9 cellular contexts compared by ENCODE assay signal in genomic region chr15:75836953-75837321, GRCh38. TPM values are rescaled to one million over a fixed set of nuclear protein-coding genes. Genes with fewer than 3 reads are reported as not detected.
DNase-seq lines count a peak whose midpoint lies in the region; ATAC-seq and TF ChIP-seq lines count a peak whose summit lies in the region.
"Had no signal": no experiment of that assay in that cellular context is flagged by ENCODE, and none has a peak within 500 bp of the region (broad histone marks: within the 10 kb centered on the region; RNA-seq: fewer than 3 reads in every experiment).

No MANE protein-coding gene starts in this region.

- H3K4me3 ChIP-seq in A673 (ENCODE audit: low read depth, low read length, poor library complexity, severe bottlenecking), result no peak overlapping the region
- no peak overlapping the region for H3K4me3 ChIP-seq in left ventricle myocardium inferior
- no peak overlapping the region for H3K4me3 ChIP-seq in dorsolateral prefrontal cortex

- H3K27ac ChIP-seq in A673 (ENCODE audit: low read depth, low read length, poor library complexity, severe bottlenecking) (no peak overlapping the region), left ventricle myocardium inferior (replicated peaks) (peak overlapping the region; percentile 7), dorsolateral prefrontal cortex (no peak overlapping the region)

- POLR2A ChIA-PET in A673 (lab: Charles Lee; ENCODE audit: low non-redundant PET), result no interaction called here
- POLR2A ChIA-PET in activated CD4-positive, alpha-beta memory T cell treated with anti-CD3 and anti-CD28 coated beads for 36 hours (lab: Charles Lee), result interaction anchor here (1.0 to 1.1 kb wide), 2 partner anchors 66 to 382 kb away, joined by 3 read pairs; no protein-coding TSS in a partner anchor

- BruUV-seq in A673 (replicated peaks; lab: Mats Ljungman, UMichigan), result no TSS peak

- H3K4me1 ChIP-seq in A673 (ENCODE audit: insufficient read depth, low read length, poor library complexity, severe bottlenecking), result peaks cover 4% of the 10 kb centered on the region
- H3K4me1 ChIP-seq in left ventricle myocardium inferior, result peaks cover 22% of the 10 kb centered on the region

- TF ChIP-seq CTCF in A673 (conservative IDR thresholded peaks at IDR 0.05; ENCODE audit: low read depth, low read length), result no peak
- no peak for TF ChIP-seq CTCF in left ventricle myocardium inferior (IDR thresholded peaks at IDR 0.05; ENCODE audit: borderline replicate concordance)
- no peak for TF ChIP-seq CTCF in dorsolateral prefrontal cortex (IDR thresholded peaks at IDR 0.05 in 54 of 56, conservative IDR thresholded peaks at IDR 0.05 in 2 of 56; ENCODE audit: low read depth in 1 of 56, partially characterized antibody in 56 of 56)
- TF ChIP-seq CTCF in progenitor cell of endocrine pancreas (IDR thresholded peaks at IDR 0.05; ENCODE audit: unreplicated experiment), result no peak

- H3K36me3 ChIP-seq in A673 (ENCODE audit: insufficient read depth, low read length, poor library complexity, severe bottlenecking) (no peaks in the 10 kb centered on the region), left ventricle myocardium inferior (no peaks in the 10 kb centered on the region)

- DNase-seq in A673 (ENCODE audit: low spot score) (peak; percentile 40), left ventricle myocardium inferior (no peak), dorsolateral prefrontal cortex (no peak), progenitor cell of endocrine pancreas (ENCODE audit: low spot score, unreplicated experiment) (no peak), GOT3 (lab: John Stamatoyannopoulos, UW) (no peak)
- DNase-seq in activated CD4-positive, alpha-beta memory T cell treated with anti-CD3 and anti-CD28 coated beads for 36 hours, result peak; percentile 82

- CTCF ChIA-PET in A673 (lab: Charles Lee), result no interaction called here
- CTCF ChIA-PET in activated CD4-positive, alpha-beta memory T cell treated with anti-CD3 and anti-CD28 coated beads for 36 hours (lab: Charles Lee), result interaction anchor here (1.8 kb wide), 1 partner anchor 57 kb away, joined by 5 read pairs; no protein-coding TSS in a partner anchor

- no peaks in the 10 kb centered on the region for H3K36me3 Mint-ChIP-seq in activated CD4-positive, alpha-beta memory T cell treated with anti-CD3 and anti-CD28 coated beads for 36 hours
- H3K36me3 Mint-ChIP-seq in progenitor cell of endocrine pancreas (ENCODE audit: insufficient read depth), result no peaks in the 10 kb centered on the region

- no peaks in the 10 kb centered on the region for H3K9me3 Mint-ChIP-seq in activated CD4-positive, alpha-beta memory T cell treated with anti-CD3 and anti-CD28 coated beads for 36 hours
- H3K9me3 Mint-ChIP-seq in progenitor cell of endocrine pancreas (ENCODE audit: low read depth), result no peaks in the 10 kb centered on the region
- H3K9me3 Mint-ChIP-seq: stimulated activated naive CD8-positive, alpha-beta T cell treated with anti-CD3 and anti-CD28 coated beads, Interleukin-15, Interleukin-2, amounts not matched to agents 100 ng/mL and 50 ng/mL, for 24 hours had no signal

- no peak overlapping the region for H3K27ac Mint-ChIP-seq in activated CD4-positive, alpha-beta memory T cell treated with anti-CD3 and anti-CD28 coated beads for 36 hours
- H3K27ac Mint-ChIP-seq in progenitor cell of endocrine pancreas, result no peak overlapping the region
- H3K27ac Mint-ChIP-seq: stimulated activated naive CD8-positive, alpha-beta T cell treated with anti-CD3 and anti-CD28 coated beads, Interleukin-15, Interleukin-2, amounts not matched to agents 100 ng/mL and 50 ng/mL, for 24 hours had no signal

- H3K27me3 Mint-ChIP-seq in activated CD4-positive, alpha-beta memory T cell treated with anti-CD3 and anti-CD28 coated beads for 36 hours, result peaks cover 3% of the 10 kb centered on the region
- H3K27me3 Mint-ChIP-seq in progenitor cell of endocrine pancreas, result peaks cover 12% of the 10 kb centered on the region

- intact Hi-C loops in A673 (cut with micrococcal nuclease; ENCODE audit: unreplicated experiment), result no loop called here
- intact Hi-C loops in activated CD4-positive, alpha-beta memory T cell treated with anti-CD3 and anti-CD28 coated beads for 36 hours (cut with micrococcal nuclease), result no loop called here
- intact Hi-C loops in left ventricle myocardium inferior (cut with micrococcal nuclease), result no loop called here
- intact Hi-C loops in dorsolateral prefrontal cortex (cut with DNase I), result no loop called here

- ATAC-seq in GM18867 (IDR thresholded peaks at IDR 0.05; ENCODE audit: unreplicated experiment), result peak; percentile 60
- peak; percentile 53 for ATAC-seq in HG03520 (IDR thresholded peaks at IDR 0.05; ENCODE audit: unreplicated experiment)

- no peaks in the 10 kb centered on the region for H3K27me3 ChIP-seq in A673 (replicated peaks; ENCODE audit: insufficient read depth, low read depth, low read length, poor library complexity)
- H3K27me3 ChIP-seq in left ventricle myocardium inferior (ENCODE audit: low read depth), result no peaks in the 10 kb centered on the region
- H3K27me3 ChIP-seq in dorsolateral prefrontal cortex, result peaks cover 0 to 3% (median 0%) of the 10 kb centered on the region in 45 donors

- no peaks in the 10 kb centered on the region for H3K9me3 ChIP-seq in A673 (ENCODE audit: low read depth, low read length, poor library complexity, severe bottlenecking)
- H3K9me3 ChIP-seq in left ventricle myocardium inferior (replicated peaks), result no peaks in the 10 kb centered on the region

- H3K4me1 Mint-ChIP-seq in activated CD4-positive, alpha-beta memory T cell treated with anti-CD3 and anti-CD28 coated beads for 36 hours (ENCODE audit: low read depth), result peaks cover 1% of the 10 kb centered on the region
- peaks cover 9% of the 10 kb centered on the region for H3K4me1 Mint-ChIP-seq in progenitor cell of endocrine pancreas (ENCODE audit: low read depth)

- H3K4me3 Mint-ChIP-seq in activated CD4-positive, alpha-beta memory T cell treated with anti-CD3 and anti-CD28 coated beads for 36 hours, result no peak overlapping the region
- H3K4me3 Mint-ChIP-seq in progenitor cell of endocrine pancreas (ENCODE audit: low read depth), result no peak overlapping the region
- H3K4me3 Mint-ChIP-seq: stimulated activated naive CD8-positive, alpha-beta T cell treated with anti-CD3 and anti-CD28 coated beads, Interleukin-15, Interleukin-2, amounts not matched to agents 100 ng/mL and 50 ng/mL, for 24 hours had no signal

RNA-seq across cellular contexts. Expression of gene UBE2Q2, which starts 6.3 kb away (rescaled TPM):
- 18.1 and 21.4 TPM in 2 replicates for total RNA-seq in A673 (2021)
- total RNA-seq in activated CD4-positive, alpha-beta memory T cell treated with anti-CD3 and anti-CD28 coated beads for 36 hours, result 10 to 100 TPM; 19.7 to 19.8 TPM
- total RNA-seq in left ventricle myocardium inferior, result 27.8 TPM
- total RNA-seq in dorsolateral prefrontal cortex, result 10 to 100 TPM; 18.3 to 37.6 (median 26.2) TPM
- 40.9 and 41.2 TPM in 2 replicates for total RNA-seq in progenitor cell of endocrine pancreas

Comparison
In these comparisons a context has a peak if more than half of its experiments do, and no peak if none do; other contexts are left out.
1. DNase-seq: peak in A673 (single experiment) and activated CD4-positive, alpha-beta memory T cell treated with anti-CD3 and anti-CD28 coated beads for 36 hours (single experiment); none in left ventricle myocardium inferior (single experiment), dorsolateral prefrontal cortex (0 of 10), progenitor cell of endocrine pancreas (single experiment) and GOT3 (single experiment).